8 cellular contexts compared by ENCODE assay signal in genomic region chrX:12976819-12977758, GRCh38. TPM values are rescaled to one million over a fixed set of nuclear protein-coding genes. Genes with fewer than 3 reads are reported as not detected.
DNase-seq lines count a peak whose midpoint lies in the region; ATAC-seq and TF ChIP-seq lines count a peak whose summit lies in the region.
"Not testable (repeated sequence)": the region's sequence is repeated elsewhere in the genome, so short reads cannot be mapped to it uniquely, and the experiment has no call there.

No MANE protein-coding gene starts in this region.

- peaks cover 0 to 25% (median 0%) of the 10 kb centered on the region in 3 donors for H3K4me1 ChIP-seq in gastroesophageal sphincter

- peak; percentile 2 for ATAC-seq in GM19351 (IDR thresholded peaks at IDR 0.05; ENCODE audit: unreplicated experiment)
- not testable (repeated sequence) for ATAC-seq in gastroesophageal sphincter; stimulated activated effector memory CD8-positive, alpha-beta T cell treated with anti-CD3 and anti-CD28 coated beads, Interleukin-12 subunit alpha, Interleukin-12 subunit beta, amount 100 ng/mL, for 72 hours

- H3K27ac Mint-ChIP-seq in activated CD4-positive, alpha-beta memory T cell treated with anti-CD3 and anti-CD28 coated beads for 36 hours, result peak overlapping the region; percentile 99
- peak overlapping the region; percentile 98 for H3K27ac Mint-ChIP-seq in stimulated activated effector memory CD8-positive, alpha-beta T cell treated with anti-CD3 and anti-CD28 coated beads, Interleukin-12 subunit alpha, Interleukin-12 subunit beta, amount 100 ng/mL, for 72 hours

- POLR2A ChIA-PET in activated CD4-positive, alpha-beta memory T cell treated with anti-CD3 and anti-CD28 coated beads for 36 hours (lab: Charles Lee), result interaction anchor here (0.7 to 16.1 kb wide), 14 partner anchors 8 to 112 kb away, joined by 3 to 426 read pairs (median 6); no protein-coding TSS in a partner anchor

- TF ChIP-seq POLR2A in gastroesophageal sphincter (IDR thresholded peaks at IDR 0.05), result not testable (repeated sequence)

- peak overlapping the region; percentile 86 for H3K4me3 ChIP-seq in AG10803 (ENCODE audit: low read length)
- peak overlapping the region; percentile 73 to 75 for H3K4me3 ChIP-seq in cardiac fibroblast (replicated peaks in 1 of 2; ENCODE audit: low read depth in 2 of 2, low read length in 2 of 2)
- H3K4me3 ChIP-seq in gastroesophageal sphincter, result peak overlapping the region; percentile 69 to 100

- H3K36me3 Mint-ChIP-seq in activated CD4-positive, alpha-beta memory T cell treated with anti-CD3 and anti-CD28 coated beads for 36 hours, result peaks cover 51% of the 10 kb centered on the region
- peaks cover 58% of the 10 kb centered on the region for H3K36me3 Mint-ChIP-seq in stimulated activated effector memory CD8-positive, alpha-beta T cell treated with anti-CD3 and anti-CD28 coated beads, Interleukin-12 subunit alpha, Interleukin-12 subunit beta, amount 100 ng/mL, for 72 hours

- not testable (repeated sequence) for H3K27me3 ChIP-seq in gastroesophageal sphincter

- peak overlapping the region; percentile 94 for H3K4me3 Mint-ChIP-seq in activated CD4-positive, alpha-beta memory T cell treated with anti-CD3 and anti-CD28 coated beads for 36 hours
- H3K4me3 Mint-ChIP-seq in stimulated activated effector memory CD8-positive, alpha-beta T cell treated with anti-CD3 and anti-CD28 coated beads, Interleukin-12 subunit alpha, Interleukin-12 subunit beta, amount 100 ng/mL, for 72 hours, result peak overlapping the region; percentile 87

- peak; percentile 13 for DNase-seq in AG10803 (ENCODE audit: low read depth)
- DNase-seq in NCI-H69 (lab: John Stamatoyannopoulos, UW), result peak; percentile 14
- not testable (repeated sequence) for DNase-seq in activated CD4-positive, alpha-beta memory T cell treated with anti-CD3 and anti-CD28 coated beads for 36 hours; stimulated activated effector memory CD8-positive, alpha-beta T cell treated with anti-CD3 and anti-CD28 coated beads, Interleukin-12 subunit alpha, Interleukin-12 subunit beta, amount 100 ng/mL, for 72 hours (ENCODE audit: low spot score in 2 of 2)
- peak in 1 of 2 donors; percentile 5 for DNase-seq in cardiac fibroblast (ENCODE audit: low read depth in 2 of 2)
- peak; percentile 22 for DNase-seq in myocyte (ENCODE audit: low read depth)

- not testable (repeated sequence) for TF ChIP-seq CTCF in AG10803 (conservative IDR thresholded peaks at IDR 0.05; ENCODE audit: low read length); cardiac fibroblast (IDR thresholded peaks at IDR 0.05; ENCODE audit: low read depth, low read length); gastroesophageal sphincter (IDR thresholded peaks at IDR 0.05)

- 1 to 36% methylated on average over 8 to 12 of the region's 12 CpGs for WGBS in gastroesophageal sphincter (ENCODE audit: low coverage in 1 of 2), 2 donors

- not testable (repeated sequence) for H3K9me3 Mint-ChIP-seq in activated CD4-positive, alpha-beta memory T cell treated with anti-CD3 and anti-CD28 coated beads for 36 hours; stimulated activated effector memory CD8-positive, alpha-beta T cell treated with anti-CD3 and anti-CD28 coated beads, Interleukin-12 subunit alpha, Interleukin-12 subunit beta, amount 100 ng/mL, for 72 hours

- TF ChIP-seq EP300 in gastroesophageal sphincter (IDR thresholded peaks at IDR 0.05), result not testable (repeated sequence)

- peaks cover 28% of the 10 kb centered on the region for H3K4me1 Mint-ChIP-seq in activated CD4-positive, alpha-beta memory T cell treated with anti-CD3 and anti-CD28 coated beads for 36 hours (ENCODE audit: low read depth)
- H3K4me1 Mint-ChIP-seq in stimulated activated effector memory CD8-positive, alpha-beta T cell treated with anti-CD3 and anti-CD28 coated beads, Interleukin-12 subunit alpha, Interleukin-12 subunit beta, amount 100 ng/mL, for 72 hours, result peaks cover 24% of the 10 kb centered on the region

- H3K36me3 ChIP-seq in gastroesophageal sphincter, result not testable (repeated sequence)

- CTCF ChIA-PET in activated CD4-positive, alpha-beta memory T cell treated with anti-CD3 and anti-CD28 coated beads for 36 hours (lab: Charles Lee), result interaction anchor here (0.6 to 2.9 kb wide), 5 partner anchors 9 to 111 kb away, joined by 3 to 21 read pairs (median 5); no protein-coding TSS in a partner anchor

- intact Hi-C loops in activated CD4-positive, alpha-beta memory T cell treated with anti-CD3 and anti-CD28 coated beads for 36 hours (cut with micrococcal nuclease), result not testable (repeated sequence)

- H3K9me3 ChIP-seq in gastroesophageal sphincter, result not testable (repeated sequence)

- not testable (repeated sequence) for H3K27me3 Mint-ChIP-seq in activated CD4-positive, alpha-beta memory T cell treated with anti-CD3 and anti-CD28 coated beads for 36 hours

- H3K27ac ChIP-seq in gastroesophageal sphincter, result peak overlapping the region; percentile 93 to 100 (median 94)

RNA-seq across cellular contexts. Expression of gene TMSB4X, which starts 2.2 kb away (rescaled TPM):
- total RNA-seq in activated CD4-positive, alpha-beta memory T cell treated with anti-CD3 and anti-CD28 coated beads for 36 hours, result 1,000 to 10,000 TPM; 6,087 to 6,256 TPM
- total RNA-seq in gastroesophageal sphincter (1,000 to 10,000 TPM; 2,260 to 4,561 (median 3,693) TPM), myocyte (2,306 and 4,478 TPM in 2 replicates)
- polyA plus RNA-seq in myocyte (2012), result 5,381 TPM
